Comparison of ENCODE assay signal across 20 cellular contexts in the genomic region with DNA sequence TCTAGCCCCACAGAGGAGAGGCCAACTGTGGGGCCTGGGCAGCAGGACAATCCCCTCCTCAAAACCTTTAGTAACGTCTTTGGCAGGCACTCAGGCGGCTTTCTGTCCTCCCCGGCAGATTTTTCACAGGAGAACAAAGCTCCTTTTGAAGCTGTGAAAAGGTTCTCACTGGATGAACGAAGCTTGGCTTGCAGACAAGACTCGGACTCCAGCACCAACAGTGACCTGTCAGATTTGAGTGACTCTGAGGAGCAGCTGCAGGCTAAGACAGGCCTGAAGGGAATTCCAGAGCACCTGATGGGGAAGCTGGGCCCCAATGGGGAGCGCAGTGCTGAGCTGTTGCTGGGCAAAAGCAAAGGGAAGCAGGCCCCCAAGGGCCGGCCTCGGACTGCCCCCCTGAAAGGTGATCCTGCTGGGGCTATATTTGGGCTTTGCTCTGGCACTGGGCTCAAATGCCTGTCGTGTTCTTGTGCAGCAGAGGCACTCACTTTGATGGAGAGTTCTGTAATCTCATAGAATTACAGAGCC. TPM values are rescaled to one million over a fixed set of nuclear protein-coding genes. Genes with fewer than 3 reads are reported as not detected.
DNase-seq lines count a peak whose midpoint lies in the region; ATAC-seq and TF ChIP-seq lines count a peak whose summit lies in the region.
"Had no signal": no experiment of that assay in that cellular context is flagged by ENCODE, and none has a peak within 500 bp of the region (broad histone marks: within the 10 kb centered on the region; RNA-seq: fewer than 3 reads in every experiment).

No MANE protein-coding gene starts in this region.

- no peak overlapping the region for H3K18ac ChIP-seq in neuronal stem cell (ENCODE audit: low read length)

- H3K14ac ChIP-seq in neuronal stem cell (ENCODE audit: low read length) = no peak overlapping the region

- H3K9me3 ChIP-seq in breast epithelium = no peaks in the 10 kb centered on the region
- H3K9me3 ChIP-seq in heart right ventricle = no peaks in the 10 kb centered on the region
- no peaks in the 10 kb centered on the region for H3K9me3 ChIP-seq in neuronal stem cell (replicated peaks in 1 of 2; ENCODE audit: control insufficient read depth in 2 of 2, insufficient read depth in 1 of 2, low read depth in 1 of 2, low read length in 2 of 2)
- no peaks in the 10 kb centered on the region for H3K9me3 ChIP-seq in upper lobe of left lung
- H3K9me3 ChIP-seq: BLaER1 treated with 17β-estradiol and CSF1 and Interleukin-3, amounts not matched to agents 10 nM and 100 nM; SJSA1; tibial nerve had no signal

- CTCF ChIA-PET in MCF 10A (lab: Yijun Ruan, JAX) = interaction anchor here (0.6 to 2.1 kb wide), 7 partner anchors 10 to 212 kb away, joined by 3 to 17 read pairs (median 3); a partner anchor contains a TSS

- peak overlapping the region; percentile 22 for H3K9ac ChIP-seq in neuronal stem cell (ENCODE audit: low read depth, low read length, poor library complexity)
- H3K9ac ChIP-seq: BLaER1 treated with 17β-estradiol and CSF1 and Interleukin-3, amounts not matched to agents 10 nM and 100 nM had no signal

- H2AK5ac ChIP-seq in neuronal stem cell (ENCODE audit: low read depth, low read length) = no peak overlapping the region

- H3K36me3 Mint-ChIP-seq in MCF 10A (ENCODE audit: insufficient read depth, unreplicated experiment) = peaks cover 84% of the 10 kb centered on the region

- ATAC-seq in heart right ventricle = peak; percentile 82 to 98 (median 94)
- no peak for ATAC-seq in upper lobe of left lung (ENCODE audit: low FRiP score in 2 of 2)

- H3K4me3 ChIP-seq in breast epithelium (no peak overlapping the region), heart right ventricle (peak overlapping the region in 2 of 10 donors; percentile 13 to 15), neuronal stem cell (ENCODE audit: low read length in 2 of 2) (no peak overlapping the region), upper lobe of left lung (no peak overlapping the region)
- H3K4me3 ChIP-seq: BLaER1 treated with 17β-estradiol and CSF1 and Interleukin-3, amounts not matched to agents 10 nM and 100 nM; SJSA1; tibial nerve had no signal

- H3K4me1 ChIP-seq in breast epithelium = peaks cover 0 to 17% of the 10 kb centered on the region in 2 donors
- H3K4me1 ChIP-seq in heart right ventricle = peaks cover 0 to 34% (median 9%) of the 10 kb centered on the region in 9 donors
- H3K4me1 ChIP-seq in neuronal stem cell (ENCODE audit: control insufficient read depth in 2 of 2, insufficient read depth in 1 of 2, low read depth in 1 of 2, low read length in 2 of 2) = peaks cover 0 to 6% of the 10 kb centered on the region in 2 donors
- H3K4me1 ChIP-seq in upper lobe of left lung = no peaks in the 10 kb centered on the region
- H3K4me1 ChIP-seq: BLaER1 treated with 17β-estradiol and CSF1 and Interleukin-3, amounts not matched to agents 10 nM and 100 nM; SJSA1 had no signal

- no TSS peak for BruUV-seq in MCF 10A (replicated peaks; lab: Mats Ljungman, UMichigan)

- TF ChIP-seq POLR2A in breast epithelium (IDR thresholded peaks at IDR 0.05) (no peak), upper lobe of left lung (IDR thresholded peaks at IDR 0.05) (no peak)

- no peaks in the 10 kb centered on the region for H3K9me3 Mint-ChIP-seq in MCF 10A (ENCODE audit: unreplicated experiment)
- H3K9me3 Mint-ChIP-seq: T-helper 2 cell treated with Interferon-gamma antibody and Interleukin-4, amounts not matched to agents 5 μg/mL and 100 μg/mL, for 36 hours had no signal

- peak in 1 of 2 donors; percentile 40 for DNase-seq in breast epithelium (ENCODE audit: low spot score in 2 of 2)
- DNase-seq in MCF 10A (ENCODE audit: unreplicated experiment) = no peak
- peak; percentile 37 to 57 for DNase-seq in heart right ventricle
- peak; percentile 15 for DNase-seq in neuronal stem cell (ENCODE audit: low spot score)
- no peak for DNase-seq in upper lobe of left lung
- no peak for DNase-seq in CD1c-positive myeloid dendritic cell (ENCODE audit: extremely low spot score)
- no peak for DNase-seq in DMS79 (lab: John Stamatoyannopoulos, UW)
- DNase-seq in DMS153 (lab: John Stamatoyannopoulos, UW) = no peak
- DNase-seq: activated effector memory CD4-positive, alpha-beta T cell treated with Interleukin-2 at 50 U/mL for 16 hours; glutamatergic neuron; H7; islet precursor cell; NCI-H2029 treated with DMSO at 0.1 percent for 48 hours; NCI-H524 treated with DMSO at 0.1 percent for 48 hours had no signal

- H3K23ac ChIP-seq in neuronal stem cell (ENCODE audit: low read depth, low read length, poor library complexity) = no peak overlapping the region

- intact Hi-C loops in breast epithelium (cut with DNase I; ENCODE audit: low total_unique reads) (no loop called here), MCF 10A (cut with micrococcal nuclease) (no loop called here), heart right ventricle (cut with DNase I) (loop anchor here in 1 of 10 donors (5.0 kb wide), 1 partner anchor 35 kb away; no protein-coding TSS in a partner anchor)

- POLR2A ChIA-PET in MCF 10A (lab: Yijun Ruan, JAX) = interaction anchor here (0.6 to 2.4 kb wide), 4 partner anchors 11 to 163 kb away, joined by 3 to 8 read pairs (median 4); a partner anchor contains a TSS

- no peaks in the 10 kb centered on the region for H3K79me1 ChIP-seq in neuronal stem cell (ENCODE audit: low read depth, low read length)

- H3K4me3 Mint-ChIP-seq in MCF 10A (ENCODE audit: unreplicated experiment) = no peak overlapping the region
- H3K4me3 Mint-ChIP-seq: T-helper 2 cell treated with Interferon-gamma antibody and Interleukin-4, amounts not matched to agents 5 μg/mL and 100 μg/mL, for 36 hours had no signal

- no peak overlapping the region for H4K91ac ChIP-seq in neuronal stem cell (ENCODE audit: low read depth, low read length, poor library complexity)

- H3K27ac Mint-ChIP-seq in MCF 10A (ENCODE audit: low read depth, unreplicated experiment) = no peak overlapping the region
- H3K27ac Mint-ChIP-seq: T-helper 2 cell treated with Interferon-gamma antibody and Interleukin-4, amounts not matched to agents 5 μg/mL and 100 μg/mL, for 36 hours had no signal

- H3K27me3 ChIP-seq in breast epithelium (no peaks in the 10 kb centered on the region), heart right ventricle (no peaks in the 10 kb centered on the region), neuronal stem cell (ENCODE audit: control insufficient read depth in 3 of 3, insufficient read depth in 3 of 3, low read depth in 1 of 3, low read length in 3 of 3) (no peaks in the 10 kb centered on the region), upper lobe of left lung (no peaks in the 10 kb centered on the region)
- H3K27me3 ChIP-seq: BLaER1 treated with 17β-estradiol and CSF1 and Interleukin-3, amounts not matched to agents 10 nM and 100 nM; SJSA1; tibial nerve had no signal

- WGBS in heart right ventricle, 2 donors = 39 to 63% methylated on average over 9 of the region's 9 CpGs
- WGBS in neuronal stem cell (ENCODE audit: extremely low coverage in 2 of 2, insufficient read length in 2 of 2, insufficient replicate concordance in 1 of 2), 2 donors = no CpG with 5 or more reads among the region's 9 CpGs
- 87% methylated on average over 6 to 9 of the region's 9 CpGs for WGBS in upper lobe of left lung, 2 donors

- no peak overlapping the region for H4K8ac ChIP-seq in neuronal stem cell (ENCODE audit: low read depth, low read length)

- no peak for TF ChIP-seq EP300 in upper lobe of left lung (IDR thresholded peaks at IDR 0.05)

- H2BK5ac ChIP-seq in neuronal stem cell (ENCODE audit: low read length) = no peak overlapping the region

- H2BK120ac ChIP-seq in neuronal stem cell (ENCODE audit: low read depth, low read length) = no peak overlapping the region

- H2BK12ac ChIP-seq in neuronal stem cell (ENCODE audit: low read length) = no peak overlapping the region

- no peak overlapping the region for H3K4me2 ChIP-seq in neuronal stem cell (ENCODE audit: insufficient read depth, low read length, poor library complexity, severe bottlenecking)
- H3K4me2 ChIP-seq: BLaER1 treated with 17β-estradiol and CSF1 and Interleukin-3, amounts not matched to agents 10 nM and 100 nM had no signal

- H2AFZ ChIP-seq in neuronal stem cell (ENCODE audit: low read length) = no peak overlapping the region

- no peaks in the 10 kb centered on the region for H3K27me3 Mint-ChIP-seq in MCF 10A (ENCODE audit: insufficient read depth, unreplicated experiment)

- TF ChIP-seq CTCF in breast epithelium (IDR thresholded peaks at IDR 0.05) = no peak
- no peak for TF ChIP-seq CTCF in MCF 10A (IDR thresholded peaks at IDR 0.05; ENCODE audit: unreplicated experiment)
- TF ChIP-seq CTCF in heart right ventricle (IDR thresholded peaks at IDR 0.05) = no peak
- no peak for TF ChIP-seq CTCF in upper lobe of left lung (IDR thresholded peaks at IDR 0.05)

- H3K4ac ChIP-seq in neuronal stem cell (ENCODE audit: low read length) = no peak overlapping the region

- H3K27ac ChIP-seq in breast epithelium (peak overlapping the region; percentile 70 to 73), heart right ventricle (peak overlapping the region; percentile 50 to 86 (median 78)), neuronal stem cell (replicated peaks; ENCODE audit: low read length) (peak overlapping the region; percentile 72), upper lobe of left lung (no peak overlapping the region)
- H3K27ac ChIP-seq: 22Rv1; BLaER1 treated with 17β-estradiol and CSF1 and Interleukin-3, amounts not matched to agents 10 nM and 100 nM; HL-60; SJSA1 had no signal

- H3K36me3 ChIP-seq in breast epithelium (no peaks in the 10 kb centered on the region), heart right ventricle (peaks cover 0 to 98% (median 43%) of the 10 kb centered on the region in 9 donors), neuronal stem cell (replicated peaks in 1 of 2; ENCODE audit: control insufficient read depth in 2 of 2, insufficient read depth in 2 of 2, low read length in 2 of 2) (peaks cover 24 to 92% of the 10 kb centered on the region in 2 donors), upper lobe of left lung (peaks cover 32 to 90% (median 61%) of the 10 kb centered on the region in 4 donors)

- H3K4me1 Mint-ChIP-seq in MCF 10A (ENCODE audit: insufficient read depth, unreplicated experiment) = peaks cover 11% of the 10 kb centered on the region

- no peak overlapping the region for H2BK15ac ChIP-seq in neuronal stem cell (ENCODE audit: low read length)

RNA-seq across cellular contexts. Expression of a gene that starts 39.4 kb away (rescaled TPM):
- 10 to 100 TPM; 61.3 to 85.0 (median 66.5) TPM for total RNA-seq in breast epithelium
- total RNA-seq in MCF 10A (2022) = 57.8 and 59.0 TPM in 2 replicates
- 10 to 100 TPM; 31.9 to 57.3 (median 48.3) TPM for total RNA-seq in heart right ventricle
- 10 to 100 TPM; 11.9 to 22.4 TPM for polyA plus RNA-seq in heart right ventricle
- 39.5 TPM for polyA plus RNA-seq in neuronal stem cell (2013, experiment 1 of 2)
- polyA plus RNA-seq in neuronal stem cell (2013, experiment 2 of 2) = 40.0 TPM
- 100 to 1,000 TPM in 1 of 6 donors, 10 to 100 TPM in 5; 54.8 to 110 (median 56.8) TPM for total RNA-seq in upper lobe of left lung

RNA-seq across cellular contexts. Expression of a gene that starts 46.9 kb away (rescaled TPM):
- 1 to 10 TPM in 1 of 3 donors, under 1 TPM in 2; 0.88 to 2.7 (median 0.98) TPM for total RNA-seq in breast epithelium
- total RNA-seq in MCF 10A (2022) = 0.77 and 0.81 TPM in 2 replicates
- total RNA-seq in heart right ventricle = 10 to 100 TPM in 2 of 10 donors, 1 to 10 TPM in 8; 2.0 to 17.3 (median 8.0) TPM
- polyA plus RNA-seq in heart right ventricle = 10 to 100 TPM in 1 of 2 donors, 1 to 10 TPM in 1; 2.3 to 10.8 TPM
- 65.9 TPM for polyA plus RNA-seq in neuronal stem cell (2013, experiment 1 of 2)
- polyA plus RNA-seq in neuronal stem cell (2013, experiment 2 of 2) = 64.9 TPM
- total RNA-seq in upper lobe of left lung = 1 to 10 TPM in 1 of 6 donors, under 1 TPM in 4, not detected in 1; 0.33 to 3.2 (median 0.46) TPM

RNA-seq across cellular contexts. Expression of a gene that starts 53.9 kb away (rescaled TPM):
- 10 to 100 TPM; 16.6 to 31.0 (median 23.3) TPM for total RNA-seq in breast epithelium
- 37.2 and 38.9 TPM in 2 replicates for total RNA-seq in MCF 10A (2022)
- 10 to 100 TPM; 20.4 to 29.9 (median 25.1) TPM for total RNA-seq in heart right ventricle
- 10 to 100 TPM in 1 of 2 donors, 1 to 10 TPM in 1; 8.8 to 14.9 TPM for polyA plus RNA-seq in heart right ventricle
- 47.9 TPM for polyA plus RNA-seq in neuronal stem cell (2013, experiment 1 of 2)
- 47.3 TPM for polyA plus RNA-seq in neuronal stem cell (2013, experiment 2 of 2)
- 10 to 100 TPM; 15.8 to 71.2 (median 21.9) TPM for total RNA-seq in upper lobe of left lung

Comparison
In these comparisons a context has a peak if more than half of its experiments do, and no peak if none do; other contexts are left out.
1. DNase-seq: peak in heart right ventricle (2 of 2) and neuronal stem cell (single experiment); none in MCF 10A (single experiment), upper lobe of left lung (0 of 2), CD1c-positive myeloid dendritic cell (single experiment), DMS79 (single experiment) and DMS153 (single experiment).
2. H3K27ac ChIP-seq: peak in breast epithelium (2 of 2), heart right ventricle (10 of 10) and neuronal stem cell (single experiment); none in upper lobe of left lung (0 of 4).
3. ATAC-seq: peak in heart right ventricle (8 of 8); none in upper lobe of left lung (0 of 2).